8 cellular contexts compared by ENCODE assay signal in the genomic region with DNA sequence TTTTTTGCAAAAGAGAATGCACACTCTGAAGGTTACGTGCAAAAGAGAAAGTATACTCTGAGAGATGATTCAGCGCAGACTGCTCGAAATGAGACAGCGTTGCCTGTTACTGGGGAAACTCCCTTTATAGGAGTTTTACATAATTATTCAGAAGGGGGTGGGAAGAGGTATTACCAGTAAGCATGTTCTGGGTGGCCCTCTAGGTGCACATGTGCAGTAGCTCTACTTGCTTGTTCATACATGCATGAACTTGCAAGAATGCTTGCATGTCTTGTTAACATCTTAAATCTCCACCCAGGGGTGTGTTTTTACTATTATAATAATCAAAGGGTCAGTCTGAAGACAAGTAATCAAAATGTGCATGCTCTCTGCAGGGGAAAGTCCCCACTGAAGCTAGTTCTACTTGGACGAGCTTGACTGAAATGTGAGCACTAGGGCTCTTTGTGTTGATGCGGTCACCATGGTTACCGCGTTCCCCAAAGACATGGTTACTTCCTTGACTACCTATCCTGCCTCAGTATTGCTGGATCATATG.
DNase-seq lines count a peak whose midpoint lies in the region; ATAC-seq and TF ChIP-seq lines count a peak whose summit lies in the region.

No MANE protein-coding gene starts in this region.

- peaks cover 9% of the 10 kb centered on the region for H3K4me1 Mint-ChIP-seq in activated CD8-positive, alpha-beta T cell treated with anti-CD3 and anti-CD28 coated beads for 36 hours (ENCODE audit: low read depth)

- POLR2A ChIA-PET in activated CD8-positive, alpha-beta T cell treated with anti-CD3 and anti-CD28 coated beads for 36 hours (lab: Charles Lee), result no interaction called here

- no peak overlapping the region for H3K4me3 Mint-ChIP-seq in activated CD8-positive, alpha-beta T cell treated with anti-CD3 and anti-CD28 coated beads for 36 hours

- H3K27me3 Mint-ChIP-seq in activated CD8-positive, alpha-beta T cell treated with anti-CD3 and anti-CD28 coated beads for 36 hours, result peaks cover 5% of the 10 kb centered on the region

- no peaks in the 10 kb centered on the region for H3K36me3 Mint-ChIP-seq in activated CD8-positive, alpha-beta T cell treated with anti-CD3 and anti-CD28 coated beads for 36 hours (ENCODE audit: low read depth)

- intact Hi-C loops in activated CD8-positive, alpha-beta T cell treated with anti-CD3 and anti-CD28 coated beads for 36 hours (cut with micrococcal nuclease), result no loop called here

- ATAC-seq in GM21381 (IDR thresholded peaks at IDR 0.05; ENCODE audit: unreplicated experiment) (peak; percentile 96), HG03558 (IDR thresholded peaks at IDR 0.05; ENCODE audit: extremely low read depth, unreplicated experiment) (peak; percentile 96)
- ATAC-seq in activated CD8-positive, alpha-beta T cell treated with anti-CD3 and anti-CD28 coated beads for 36 hours, result peak; percentile 94

- DNase-seq in Daoy (ENCODE audit: low read depth) (peak; percentile 94), renal cortical epithelial cell (ENCODE audit: low read depth) (peak; percentile 46), SIG-M5 treated with dmso at 0.1 percent for 504 hours (lab: John Stamatoyannopoulos, UW; ENCODE audit: unreplicated experiment) (no peak), COLO829 (ENCODE audit: low spot score) (no peak), T1000 (lab: John Stamatoyannopoulos, UW) (no peak)
- DNase-seq in activated CD8-positive, alpha-beta T cell treated with anti-CD3 and anti-CD28 coated beads for 36 hours, result peak; percentile 67

- no peak overlapping the region for H3K27ac Mint-ChIP-seq in activated CD8-positive, alpha-beta T cell treated with anti-CD3 and anti-CD28 coated beads for 36 hours

- no peak for TF ChIP-seq CTCF in activated CD8-positive, alpha-beta T cell treated with anti-CD3 and anti-CD28 coated beads for 36 hours (IDR thresholded peaks at IDR 0.05)

- H3K9me3 Mint-ChIP-seq in activated CD8-positive, alpha-beta T cell treated with anti-CD3 and anti-CD28 coated beads for 36 hours, result no peaks in the 10 kb centered on the region

- CTCF ChIA-PET in activated CD8-positive, alpha-beta T cell treated with anti-CD3 and anti-CD28 coated beads for 36 hours (lab: Charles Lee), result no interaction called here

Comparison
In these comparisons a context has a peak if more than half of its experiments do, and no peak if none do; other contexts are left out.
1. DNase-seq: peak in Daoy (single experiment), activated CD8-positive, alpha-beta T cell treated with anti-CD3 and anti-CD28 coated beads for 36 hours (single experiment) and renal cortical epithelial cell (single experiment); none in SIG-M5 treated with dmso at 0.1 percent for 504 hours (single experiment), COLO829 (single experiment) and T1000 (single experiment).
2. Peak in every context shown above with its lines, with median percentiles within 50 percentile points of each other: ATAC-seq.